Comparison of ENCODE assay signal across 17 cellular contexts in the genomic region with DNA sequence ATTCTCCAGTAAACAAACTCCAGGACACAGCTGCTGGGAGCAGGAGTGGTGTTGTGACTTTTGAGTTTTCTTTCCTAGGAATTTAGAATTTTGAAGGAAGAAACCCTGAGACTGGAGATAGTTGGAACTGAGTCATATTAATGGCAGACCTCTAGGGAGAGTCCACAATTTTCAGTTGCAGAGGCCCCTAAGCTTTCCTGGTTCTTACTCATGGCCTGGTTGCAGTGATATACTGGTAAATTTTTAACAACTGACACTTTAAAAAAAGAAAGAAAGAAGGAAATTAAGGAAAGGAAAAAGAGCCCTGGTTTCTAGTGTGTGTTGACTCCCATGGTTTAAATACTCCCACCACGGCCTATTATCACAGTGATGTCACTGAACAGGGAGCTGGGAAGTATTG. TPM values are rescaled to one million over a fixed set of nuclear protein-coding genes. Genes with fewer than 3 reads are reported as not detected.
DNase-seq lines count a peak whose midpoint lies in the region; ATAC-seq and TF ChIP-seq lines count a peak whose summit lies in the region.
"Had no signal": no experiment of that assay in that cellular context is flagged by ENCODE, and none has a peak within 500 bp of the region (broad histone marks: within the 10 kb centered on the region; RNA-seq: fewer than 3 reads in every experiment).

No MANE protein-coding gene starts in this region.

- intact Hi-C loops in Right ventricle myocardium superior (cut with DNase I) (no loop called here), left ventricle myocardium inferior (cut with micrococcal nuclease) (no loop called here), right cardiac atrium (cut with DNase I) (no loop called here)

- H3K27ac ChIP-seq in left ventricle myocardium inferior (replicated peaks) = no peak overlapping the region
- H3K27ac ChIP-seq in right cardiac atrium (ENCODE audit: low read length) = no peak overlapping the region
- H3K27ac ChIP-seq: HL-60 had no signal

- H3K4me1 ChIP-seq in left ventricle myocardium inferior (peaks cover 18% of the 10 kb centered on the region), adipocyte (ENCODE audit: control insufficient read depth, insufficient read depth, low read length) (peaks cover 19% of the 10 kb centered on the region), right cardiac atrium (ENCODE audit: control insufficient read depth, insufficient read depth, low read length) (no peaks in the 10 kb centered on the region)

- ATAC-seq in Right ventricle myocardium superior (ENCODE audit: poor library complexity) (peak; percentile 21), right cardiac atrium (peak; percentile 34 to 39)

- H3K9me3 ChIP-seq in left ventricle myocardium inferior (replicated peaks) (no peaks in the 10 kb centered on the region), adipocyte (ENCODE audit: control insufficient read depth, low read length) (no peaks in the 10 kb centered on the region), right cardiac atrium (ENCODE audit: control insufficient read depth, low read length) (no peaks in the 10 kb centered on the region)

- no peak overlapping the region for H3K4me3 ChIP-seq in left ventricle myocardium inferior
- no peak overlapping the region for H3K4me3 ChIP-seq in adipocyte (ENCODE audit: low read length)
- no peak overlapping the region for H3K4me3 ChIP-seq in right cardiac atrium (ENCODE audit: low read length)

- whole genome bisulfite sequencing in right cardiac atrium = 58% methylated on average over 1 of the region's 1 CpG

- peak overlapping the region; percentile 7 for H3K9ac ChIP-seq in adipocyte (ENCODE audit: low read length)

- no peaks in the 10 kb centered on the region for H3K27me3 ChIP-seq in left ventricle myocardium inferior (ENCODE audit: low read depth)
- H3K27me3 ChIP-seq in adipocyte (replicated peaks; ENCODE audit: control insufficient read depth, insufficient read depth, low read length) = peaks cover 27% of the 10 kb centered on the region
- H3K27me3 ChIP-seq in right cardiac atrium (ENCODE audit: control insufficient read depth, insufficient read depth) = no peaks in the 10 kb centered on the region

- DNase-seq in Right ventricle myocardium superior (no peak), left ventricle myocardium inferior (no peak), adipocyte (ENCODE audit: low read depth) (no peak), right cardiac atrium (no peak), renal cortical epithelial cell (ENCODE audit: low read depth) (peak; percentile 59), NOMO-1 treated with DMSO at 0.1 percent for 48 hours (lab: John Stamatoyannopoulos, UW; ENCODE audit: unreplicated experiment) (no peak), NCI-H1436 treated with DMSO at 0.1 percent for 48 hours (lab: John Stamatoyannopoulos, UW) (no peak)
- DNase-seq in activated naive CD4-positive, alpha-beta T cell treated with Interleukin-2 at 50 U/mL for 16 hours = no peak
- DNase-seq: DMS 273 treated with DMSO at 0.1 percent for 48 hours, DND-41, Karpas-422, NCI-H2081 treated with DMSO at 0.1 percent for 48 hours had no signal

- no peaks in the 10 kb centered on the region for H3K36me3 ChIP-seq in left ventricle myocardium inferior
- H3K36me3 ChIP-seq in adipocyte (ENCODE audit: control insufficient read depth, insufficient read depth, low read length, severe bottlenecking) = no peaks in the 10 kb centered on the region

- no peak for TF ChIP-seq CTCF in left ventricle myocardium inferior (IDR thresholded peaks at IDR 0.05; ENCODE audit: borderline replicate concordance)

RNA-seq across cellular contexts. Expression of gene GGTA1, which starts 59.9 kb away (rescaled TPM):
- total RNA-seq in Right ventricle myocardium superior = 31.3 TPM
- 34.1 TPM for total RNA-seq in left ventricle myocardium inferior
- total RNA-seq in right cardiac atrium = 10 to 100 TPM; 12.3 to 30.1 (median 22.3) TPM
- polyA plus RNA-seq in right cardiac atrium = 42.5 TPM
- total RNA-seq in renal cortical epithelial cell = not detected in 2 replicates
- total RNA-seq: G401, HT1080 had no signal
- polyA plus RNA-seq: AG04450, IgD-negative memory B cell had no signal

Comparison
In these comparisons a context has a peak if more than half of its experiments do, and no peak if none do; other contexts are left out.
1. RNA of gene GGTA1, which starts 59.9 kb away (total RNA-seq): 34.1 TPM in left ventricle myocardium inferior (single experiment), 31.3 TPM in Right ventricle myocardium superior (single experiment) and 12.3 to 30.1 TPM in right cardiac atrium; not detected in renal cortical epithelial cell; every median in the first group is over 10 times any median in the second.